10 cellular contexts compared by ENCODE assay signal in the genomic region with DNA sequence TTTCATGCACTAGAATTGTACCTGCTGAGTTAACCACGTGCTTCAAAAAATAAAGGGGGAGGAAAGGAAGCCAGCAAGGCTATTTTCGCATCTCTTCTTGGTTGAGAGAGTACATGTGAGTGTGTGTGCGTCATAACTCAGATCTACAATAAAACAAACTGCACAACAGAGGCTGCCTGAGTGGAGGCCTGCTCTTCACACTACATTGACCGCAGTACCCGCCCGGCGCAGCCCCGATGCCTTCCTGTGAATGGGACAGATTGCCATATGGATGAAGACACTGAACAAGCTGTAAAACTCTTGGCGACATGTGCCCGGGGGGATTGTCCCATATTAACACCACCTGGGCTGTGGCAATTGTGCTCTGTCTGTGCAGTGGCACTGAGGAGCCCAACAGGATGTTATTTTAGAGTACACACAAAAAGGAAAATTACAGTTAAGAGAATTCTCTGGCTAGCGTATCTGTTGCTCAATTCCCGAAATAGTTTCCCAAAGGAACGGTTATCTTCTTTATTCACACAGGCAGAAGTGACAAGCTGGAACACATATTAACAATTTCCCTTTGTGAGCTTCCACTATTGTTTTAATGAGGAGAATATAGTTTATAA.
A peak's percentile ranks its signal among the peaks of the same experiment; 100 is the strongest.
DNase-seq lines count a peak whose midpoint lies in the region; ATAC-seq and TF ChIP-seq lines count a peak whose summit lies in the region.
"Had no signal": no experiment of that assay in that cellular context is flagged by ENCODE, and none has a peak within 500 bp of the region (broad histone marks: within the 10 kb centered on the region; RNA-seq: fewer than 3 reads in every experiment).

No MANE protein-coding gene starts in this region.

- H3K9me3 ChIP-seq in prostate gland: no peaks in the 10 kb centered on the region
- H3K9me3 ChIP-seq in A673 (ENCODE audit: low read depth, low read length, poor library complexity, severe bottlenecking): no peaks in the 10 kb centered on the region

- CTCF ChIA-PET in A673 (lab: Charles Lee): no interaction called here

- BruUV-seq in A673 (replicated peaks; lab: Mats Ljungman, UMichigan): no TSS peak

- H3K27me3 Mint-ChIP-seq in endothelial cell (ENCODE audit: unreplicated experiment): peaks cover 6% of the 10 kb centered on the region

- H3K4me1 ChIP-seq in prostate gland (replicated peaks) (peaks cover 18% of the 10 kb centered on the region), A673 (ENCODE audit: insufficient read depth, low read length, poor library complexity, severe bottlenecking) (peaks cover 18% of the 10 kb centered on the region)

- no peak for TF ChIP-seq CTCF in GM06990 (IDR thresholded peaks at IDR 0.05; ENCODE audit: insufficient read depth, low read length, poor library complexity, severe bottlenecking)
- no peak for TF ChIP-seq CTCF in endothelial cell (IDR thresholded peaks at IDR 0.05; ENCODE audit: unreplicated experiment)
- no peak for TF ChIP-seq CTCF in prostate gland (IDR thresholded peaks at IDR 0.05)
- no peak for TF ChIP-seq CTCF in A673 (conservative IDR thresholded peaks at IDR 0.05; ENCODE audit: low read depth, low read length)

- H3K36me3 ChIP-seq in GM06990 (ENCODE audit: control insufficient read depth, insufficient read depth, low read length) (no peaks in the 10 kb centered on the region), prostate gland (no peaks in the 10 kb centered on the region), A673 (ENCODE audit: insufficient read depth, low read length, poor library complexity, severe bottlenecking) (peaks cover 3% of the 10 kb centered on the region)

- no peak for TF ChIP-seq POLR2A in prostate gland (IDR thresholded peaks at IDR 0.05)

- peaks cover 21% of the 10 kb centered on the region for H3K4me1 Mint-ChIP-seq in endothelial cell (ENCODE audit: unreplicated experiment)

- H3K4me3 Mint-ChIP-seq in endothelial cell (ENCODE audit: unreplicated experiment): no peak overlapping the region

- peak overlapping the region; percentile 15 for H3K27ac Mint-ChIP-seq in endothelial cell (ENCODE audit: unreplicated experiment)

- POLR2A ChIA-PET in A673 (lab: Charles Lee; ENCODE audit: low non-redundant PET): no interaction called here

- 55% methylated on average over 13 of the region's 13 CpGs for WGBS in prostate gland

- peak overlapping the region; percentile 67 to 81 for H3K27ac ChIP-seq in prostate gland
- no peak overlapping the region for H3K27ac ChIP-seq in A673 (ENCODE audit: low read depth, low read length, poor library complexity, severe bottlenecking)
- H3K27ac ChIP-seq: GM23248 had no signal

- intact Hi-C loops in prostate gland (cut with DNase I) (no loop called here), A673 (cut with micrococcal nuclease; ENCODE audit: unreplicated experiment) (no loop called here)

- peaks cover 9% of the 10 kb centered on the region for H3K36me3 Mint-ChIP-seq in endothelial cell (ENCODE audit: low read depth, unreplicated experiment)

- H3K4me3 ChIP-seq in GM06990 (replicated peaks; ENCODE audit: low read depth, low read length) (no peak overlapping the region), prostate gland (no peak overlapping the region), A673 (ENCODE audit: low read depth, low read length, poor library complexity, severe bottlenecking) (no peak overlapping the region)
- H3K4me3 ChIP-seq: GM23248 had no signal

- peak; percentile 70 for ATAC-seq in HG03139 (IDR thresholded peaks at IDR 0.05; ENCODE audit: unreplicated experiment)
- ATAC-seq in GM18520 (IDR thresholded peaks at IDR 0.05; ENCODE audit: unreplicated experiment): no peak
- ATAC-seq: Panc1 had no signal

- DNase-seq in GM06990 (ENCODE audit: extremely low read depth, insufficient read length) (peak; percentile 18), endothelial cell (ENCODE audit: low spot score) (no peak), prostate gland (ENCODE audit: low spot score) (no peak), A673 (ENCODE audit: low spot score) (no peak), DMS114 treated with DMSO at 0.1 percent for 48 hours (lab: John Stamatoyannopoulos, UW; ENCODE audit: unreplicated experiment) (no peak)
- DNase-seq in stimulated activated CD4-positive, alpha-beta T cell treated with anti-CD3 and anti-CD28 coated beads, Interleukin-4, amount 100 ng/mL, for 24 hours: no peak
- DNase-seq: GM23248 had no signal

- H3K27me3 ChIP-seq in GM06990 (replicated peaks; ENCODE audit: control insufficient read depth, insufficient read depth, low read length) (no peaks in the 10 kb centered on the region; the same call in 1 of the 2 replicates), prostate gland (replicated peaks; ENCODE audit: insufficient read depth) (no peaks in the 10 kb centered on the region), A673 (replicated peaks; ENCODE audit: insufficient read depth, low read depth, low read length, poor library complexity) (no peaks in the 10 kb centered on the region)

- H3K9me3 Mint-ChIP-seq in endothelial cell (ENCODE audit: unreplicated experiment): no peaks in the 10 kb centered on the region
